In genomic region chr18:27500531-27500930, GRCh38 we compare ENCODE assay signal across 26 cellular contexts.
"Had no signal": no experiment of that assay in that cellular context is flagged by ENCODE, and none has a peak within 500 bp of the region (broad histone marks: within the 10 kb centered on the region; RNA-seq: fewer than 3 reads in every experiment).

No MANE protein-coding gene starts in this region.

- ATAC-seq: activated CD8-positive, alpha-beta T cell treated with anti-CD3 and anti-CD28 coated beads, Interleukin-2, amount 10 ng/mL, durations not matched to agents 7 days and 5 days; SK-N-SH treated with all-trans-retinoic acid at 6 μM for 48 hours; T-helper 17 cell; WTC11 had no signal

- H3K27ac ChIP-seq: breast epithelium, Peyer's patch, RWPE1, SJSA1 had no signal

- H3K36me3 Mint-ChIP-seq: activated naive CD8-positive, alpha-beta T cell treated with anti-CD3 and anti-CD28 coated beads, Interleukin-2, amount 10 ng/mL, durations not matched to agents 7 days and 5 days had no signal

- H3K4me3 Mint-ChIP-seq: activated CD8-positive, alpha-beta T cell treated with anti-CD3 and anti-CD28 coated beads, Interleukin-2, amount 10 ng/mL, durations not matched to agents 7 days and 5 days; activated naive CD8-positive, alpha-beta T cell treated with anti-CD3 and anti-CD28 coated beads, Interleukin-2, amount 10 ng/mL, durations not matched to agents 7 days and 5 days; T-helper 17 cell; WTC11 had no signal

- DNase-seq: activated CD4-positive, alpha-beta T cell treated with anti-CD3 and anti-CD28 coated beads for 48 hours; activated CD4-positive, alpha-beta T cell treated with anti-CD3 and anti-CD28 coated beads, Interleukin-2, amount 50 U/mL, for 4 hours; activated CD4-positive, CD25-positive, alpha-beta regulatory T cell treated with anti-CD3 and anti-CD28 coated beads, Interleukin-2, amount 50 U/mL, for 72 hours; activated CD8-positive, alpha-beta memory T cell treated with anti-CD3 and anti-CD28 coated beads, Interleukin-2, amount 50 U/mL, for 48 hours; activated CD8-positive, alpha-beta T cell treated with anti-CD3 and anti-CD28 coated beads, Interleukin-2, amount 10 ng/mL, durations not matched to agents 7 days and 5 days; activated naive CD4-positive, alpha-beta T cell treated with anti-CD3 and anti-CD28 coated beads, Interleukin-2, amount 50 U/mL, for 16 hours; activated naive CD8-positive, alpha-beta T cell treated with anti-CD3 and anti-CD28 coated beads, Interleukin-2, amount 10 ng/mL, durations not matched to agents 7 days and 5 days; activated T-cell treated with anti-CD3 and anti-CD28 coated beads, Interleukin-2, amount 50 U/mL, for 1 hour; aorta; Kasumi-1; KBM-7; NCI-H1105 treated with DMSO at 0.1 percent for 48 hours; NCI-H1436 treated with DMSO at 0.1 percent for 48 hours; NCI-H187; NCI-H2081; NCI-H446; NCI-H524; Peyer's patch; Right ventricle myocardium superior; T-helper 17 cell; T-helper 9 cell had no signal

- H3K4me1 Mint-ChIP-seq: activated naive CD8-positive, alpha-beta T cell treated with anti-CD3 and anti-CD28 coated beads, Interleukin-2, amount 10 ng/mL, durations not matched to agents 7 days and 5 days; T-helper 17 cell had no signal

- H3K36me3 ChIP-seq: breast epithelium, Peyer's patch, SJSA1 had no signal

- H3K27me3 ChIP-seq: breast epithelium, Peyer's patch, SJSA1 had no signal

- H3K9me3 ChIP-seq: SJSA1 had no signal

- H3K4me1 ChIP-seq: breast epithelium, Peyer's patch, SJSA1 had no signal

- H3K27ac Mint-ChIP-seq: activated CD8-positive, alpha-beta T cell treated with anti-CD3 and anti-CD28 coated beads, Interleukin-2, amount 10 ng/mL, durations not matched to agents 7 days and 5 days; activated naive CD8-positive, alpha-beta T cell treated with anti-CD3 and anti-CD28 coated beads, Interleukin-2, amount 10 ng/mL, durations not matched to agents 7 days and 5 days; T-helper 17 cell; WTC11 had no signal

- H3K4me3 ChIP-seq: breast epithelium, Peyer's patch, SJSA1 had no signal

- H3K27me3 Mint-ChIP-seq: activated naive CD8-positive, alpha-beta T cell treated with anti-CD3 and anti-CD28 coated beads, Interleukin-2, amount 10 ng/mL, durations not matched to agents 7 days and 5 days; T-helper 17 cell had no signal
